16 cellular contexts compared by ENCODE assay signal in the genomic region with DNA sequence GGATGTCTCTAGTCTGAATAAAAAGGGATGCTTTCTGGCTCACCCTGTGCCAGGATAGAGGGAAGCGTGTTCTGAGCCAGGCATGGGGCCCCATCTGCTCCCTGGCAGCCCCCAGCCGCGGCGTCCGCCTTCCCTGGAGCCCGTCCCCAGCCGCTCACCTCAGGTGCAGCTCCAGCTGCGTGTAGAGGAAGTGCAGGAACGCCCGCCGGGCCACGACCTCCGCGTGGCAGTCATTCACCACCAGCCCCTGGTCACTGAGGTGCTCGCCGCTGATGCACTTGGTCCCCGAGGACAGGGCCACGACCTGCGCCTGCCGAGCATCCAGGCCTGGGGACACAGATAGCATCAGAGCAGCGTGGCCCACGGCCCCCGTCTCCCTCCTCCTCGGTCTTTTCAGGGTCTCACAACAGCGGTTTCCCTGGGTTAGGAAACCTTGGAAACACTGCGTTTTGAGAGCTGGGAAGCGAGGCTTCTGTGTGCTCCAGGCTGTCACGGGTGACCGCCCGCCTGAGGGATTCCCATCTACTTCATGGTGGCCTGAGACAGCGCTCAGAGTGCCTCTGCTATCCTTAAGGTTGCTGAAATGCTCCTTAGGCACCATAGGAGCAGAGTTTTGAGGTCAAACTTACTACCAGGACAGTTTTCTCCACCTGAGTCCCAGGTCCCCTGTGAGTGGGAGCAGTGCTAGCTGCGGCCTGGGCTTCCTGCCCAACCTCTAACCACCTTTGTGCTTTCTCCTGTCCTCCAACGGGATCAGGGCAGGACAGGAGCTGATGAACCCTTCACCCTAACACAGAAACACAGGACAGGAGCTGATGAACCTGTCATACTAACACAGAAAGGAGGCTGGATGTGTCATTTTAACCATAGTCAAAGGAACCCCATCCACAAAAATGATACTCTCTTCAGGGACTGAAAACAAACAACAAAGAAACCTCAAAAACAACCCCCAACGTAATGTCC.
DNase-seq lines count a peak whose midpoint lies in the region; ATAC-seq, FAIRE-seq and TF ChIP-seq lines count a peak whose summit lies in the region.
"Had no signal": no experiment of that assay in that cellular context is flagged by ENCODE, and none has a peak within 500 bp of the region (broad histone marks: within the 10 kb centered on the region; RNA-seq: fewer than 3 reads in every experiment).

No MANE protein-coding gene starts in this region.

- H3K4me3 Mint-ChIP-seq in WTC11 (no peak overlapping the region), progenitor cell of endocrine pancreas (ENCODE audit: low read depth) (no peak overlapping the region)
- H3K4me3 Mint-ChIP-seq: HFFc6 had no signal

- in situ Hi-C loops in HepG2 (cut with HindIII; ENCODE audit: extremely low pct_ligation_motif_present, low pct_unique_long_range_greater_than_20kb): no loop called here

- TF ChIP-seq CTCF in WTC11 (IDR thresholded peaks at IDR 0.05): no peak
- TF ChIP-seq CTCF in HepG2 (CRISPR knock-in tag; IDR thresholded peaks at IDR 0.05): no peak
- no peak for TF ChIP-seq CTCF in progenitor cell of endocrine pancreas (IDR thresholded peaks at IDR 0.05; ENCODE audit: unreplicated experiment)

- POLR2A ChIA-PET in WTC11 (lab: Charles Lee) (no interaction called here), HepG2 (lab: Yijun Ruan, JAX) (no interaction called here)

- ATAC-seq in WTC11: no peak
- ATAC-seq in HepG2: peak; percentile 23; the same call in 2 of the 3 replicates

- no peak overlapping the region for H3K27ac ChIP-seq in HepG2 (ENCODE audit: extremely low read length, insufficient read depth, low read length)
- H3K27ac ChIP-seq: A549, GM23248 had no signal

- no peak overlapping the region for H3K4me3 ChIP-seq in HepG2 (replicated peaks in 1 of 3; ENCODE audit: insufficient read depth in 1 of 3, low read depth in 2 of 3, low read length in 3 of 3)
- H3K4me3 ChIP-seq: A549, GM23248 had no signal

- H3K36me3 Mint-ChIP-seq in WTC11: peaks cover 2% of the 10 kb centered on the region
- no peaks in the 10 kb centered on the region for H3K36me3 Mint-ChIP-seq in progenitor cell of endocrine pancreas (ENCODE audit: insufficient read depth)

- H3K9me3 Mint-ChIP-seq in WTC11 (peaks cover 3% of the 10 kb centered on the region), progenitor cell of endocrine pancreas (ENCODE audit: low read depth) (no peaks in the 10 kb centered on the region)

- H3K36me3 ChIP-seq in HepG2 (replicated peaks in 1 of 2; ENCODE audit: control insufficient read depth in 1 of 2, insufficient read depth in 2 of 2, low read length in 2 of 2): no peaks in the 10 kb centered on the region

- peaks cover 2% of the 10 kb centered on the region; the same call in 1 of the 2 replicates for H4K20me1 ChIP-seq in HepG2 (ENCODE audit: insufficient read depth, low read length)

- peak; percentile 36 for DNase-seq in D341Med (ENCODE audit: low spot score)
- no peak for DNase-seq in WTC11 (ENCODE audit: low spot score)
- no peak for DNase-seq in HepG2 (ENCODE audit: low spot score)
- no peak for DNase-seq in progenitor cell of endocrine pancreas (ENCODE audit: low spot score, unreplicated experiment)
- no peak for DNase-seq in NCI-H1436 treated with DMSO at 0.1 percent for 48 hours (lab: John Stamatoyannopoulos, UW)
- DNase-seq in HT-29 (ENCODE audit: low spot score): no peak
- no peak for DNase-seq in HuH-7.5 (ENCODE audit: low spot score)
- DNase-seq: DMS79, GM23248, HFFc6, KG1, NCI-H1092 treated with DMSO at 0.1 percent for 48 hours, SHP77 treated with DMSO at 0.1 percent for 48 hours had no signal

- H3K4me1 Mint-ChIP-seq in WTC11: peaks cover 31% of the 10 kb centered on the region
- peaks cover 2% of the 10 kb centered on the region for H3K4me1 Mint-ChIP-seq in progenitor cell of endocrine pancreas (ENCODE audit: low read depth)

- no TSS peak for BruUV-seq in HepG2 (replicated peaks; lab: Mats Ljungman, UMichigan)

- H3K27me3 ChIP-seq in HepG2 (ENCODE audit: control insufficient read depth in 1 of 2, insufficient read depth in 2 of 2, low read length in 2 of 2): peaks cover 6 to 48% of the 10 kb centered on the region in 2 experiments

- H3K9ac ChIP-seq in HepG2 (ENCODE audit: insufficient read depth, low read depth, low read length): no peak overlapping the region
- H3K9ac ChIP-seq: GM23248 had no signal

- H3K27me3 Mint-ChIP-seq in WTC11 (ENCODE audit: low read depth) (0 out of 2 replicates have a peak, but pooled peaks cover 4% of the 10 kb centered on the region), progenitor cell of endocrine pancreas (peaks cover 3% of the 10 kb centered on the region)

- FAIRE-seq in HepG2 (lab: Jason Lieb, UNC): no peak
- FAIRE-seq: A549, G401.6, GM12891 had no signal

- CTCF ChIA-PET in WTC11 (lab: Charles Lee): interaction anchor here (1.7 to 3.2 kb wide), 5 partner anchors 13 to 132 kb away, joined by 5 to 32 read pairs (median 9); no protein-coding TSS in a partner anchor
- CTCF ChIA-PET in HepG2 (lab: Yijun Ruan, JAX; ENCODE audit: low intra/inter-chr PET ratio, low total read pairs): no interaction called here

- WGBS in HepG2 (ENCODE audit: low lambda C conversion rate): 24% methylated on average over 9 of the region's 34 CpGs

- no peak for TF ChIP-seq RAD21 in HepG2 (CRISPR knock-in tag; IDR thresholded peaks at IDR 0.05)

- no peaks in the 10 kb centered on the region for H3K9me3 ChIP-seq in HepG2 (ENCODE audit: low read length)
- H3K9me3 ChIP-seq: A549 had no signal

- no peak overlapping the region for H2AFZ ChIP-seq in HepG2 (ENCODE audit: low read length)
- H2AFZ ChIP-seq: GM23248 had no signal

- H3K79me2 ChIP-seq in HepG2 (ENCODE audit: insufficient read depth, low read length): no peaks in the 10 kb centered on the region

- intact Hi-C loops in HepG2 (cut with micrococcal nuclease; ENCODE audit: unreplicated experiment): no loop called here

- no peak overlapping the region for H3K4me2 ChIP-seq in HepG2 (ENCODE audit: low read depth, low read length)
- H3K4me2 ChIP-seq: A549 had no signal

- no peaks in the 10 kb centered on the region for H3K4me1 ChIP-seq in HepG2 (ENCODE audit: insufficient read depth, low read length)
- H3K4me1 ChIP-seq: A549 had no signal

- TF ChIP-seq POLR2A in HepG2 (IDR thresholded peaks at IDR 0.05; ENCODE audit: insufficient read depth in 1 of 2, low read depth in 2 of 2, low read length in 2 of 2): no peak

- TF ChIP-seq EP300 in HepG2 (IDR thresholded peaks at IDR 0.05; ENCODE audit: low read depth in 2 of 2, low read length in 2 of 2) (no peak), HepG2 (CRISPR knock-in tag; IDR thresholded peaks at IDR 0.05; ENCODE audit: borderline replicate concordance) (no peak)

- H3K27ac Mint-ChIP-seq in WTC11 (peak overlapping the region; percentile 17), progenitor cell of endocrine pancreas (peak overlapping the region; percentile 76)
- H3K27ac Mint-ChIP-seq: HFFc6 had no signal

TF ChIP-seq in WTC11, 78 proteins besides CTCF, POLR2A, EP300 and RAD21:
- TF ChIP-seq, protein P1, sequence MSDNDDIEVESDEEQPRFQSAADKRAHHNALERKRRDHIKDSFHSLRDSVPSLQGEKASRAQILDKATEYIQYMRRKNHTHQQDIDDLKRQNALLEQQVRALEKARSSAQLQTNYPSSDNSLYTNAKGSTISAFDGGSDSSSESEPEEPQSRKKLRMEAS (CRISPR knock-in tag; IDR thresholded peaks at IDR 0.05): 0 out of 2 replicates have a peak, but pooled peaks have one; percentile 17
- no peak for TF ChIP-seq IRF2 (CRISPR knock-in tag; IDR thresholded peaks at IDR 0.05; ENCODE audit: borderline replicate concordance, low read depth)

TF ChIP-seq in HepG2, 621 proteins besides CTCF, POLR2A, EP300 and RAD21 (continues in another document):
- TF ChIP-seq, protein P2, sequence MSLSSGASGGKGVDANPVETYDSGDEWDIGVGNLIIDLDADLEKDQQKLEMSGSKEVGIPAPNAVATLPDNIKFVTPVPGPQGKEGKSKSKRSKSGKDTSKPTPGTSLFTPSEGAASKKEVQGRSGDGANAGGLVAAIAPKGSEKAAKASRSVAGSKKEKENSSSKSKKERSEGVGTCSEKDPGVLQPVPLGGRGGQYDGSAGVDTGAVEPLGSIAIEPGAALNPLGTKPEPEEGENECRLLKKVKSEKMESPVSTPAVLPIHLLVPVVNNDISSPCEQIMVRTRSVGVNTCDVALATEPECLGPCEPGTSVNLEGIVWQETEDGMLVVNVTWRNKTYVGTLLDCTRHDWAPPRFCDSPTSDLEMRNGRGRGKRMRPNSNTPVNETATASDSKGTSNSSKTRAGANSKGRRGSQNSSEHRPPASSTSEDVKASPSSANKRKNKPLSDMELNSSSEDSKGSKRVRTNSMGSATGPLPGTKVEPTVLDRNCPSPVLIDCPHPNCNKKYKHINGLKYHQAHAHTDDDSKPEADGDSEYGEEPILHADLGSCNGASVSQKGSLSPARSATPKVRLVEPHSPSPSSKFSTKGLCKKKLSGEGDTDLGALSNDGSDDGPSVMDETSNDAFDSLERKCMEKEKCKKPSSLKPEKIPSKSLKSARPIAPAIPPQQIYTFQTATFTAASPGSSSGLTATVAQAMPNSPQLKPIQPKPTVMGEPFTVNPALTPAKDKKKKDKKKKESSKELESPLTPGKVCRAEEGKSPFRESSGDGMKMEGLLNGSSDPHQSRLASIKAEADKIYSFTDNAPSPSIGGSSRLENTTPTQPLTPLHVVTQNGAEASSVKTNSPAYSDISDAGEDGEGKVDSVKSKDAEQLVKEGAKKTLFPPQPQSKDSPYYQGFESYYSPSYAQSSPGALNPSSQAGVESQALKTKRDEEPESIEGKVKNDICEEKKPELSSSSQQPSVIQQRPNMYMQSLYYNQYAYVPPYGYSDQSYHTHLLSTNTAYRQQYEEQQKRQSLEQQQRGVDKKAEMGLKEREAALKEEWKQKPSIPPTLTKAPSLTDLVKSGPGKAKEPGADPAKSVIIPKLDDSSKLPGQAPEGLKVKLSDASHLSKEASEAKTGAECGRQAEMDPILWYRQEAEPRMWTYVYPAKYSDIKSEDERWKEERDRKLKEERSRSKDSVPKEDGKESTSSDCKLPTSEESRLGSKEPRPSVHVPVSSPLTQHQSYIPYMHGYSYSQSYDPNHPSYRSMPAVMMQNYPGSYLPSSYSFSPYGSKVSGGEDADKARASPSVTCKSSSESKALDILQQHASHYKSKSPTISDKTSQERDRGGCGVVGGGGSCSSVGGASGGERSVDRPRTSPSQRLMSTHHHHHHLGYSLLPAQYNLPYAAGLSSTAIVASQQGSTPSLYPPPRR (CRISPR knock-in tag; IDR thresholded peaks at IDR 0.05; ENCODE audit: borderline replicate concordance): no peak
- TF ChIP-seq, protein P3, sequence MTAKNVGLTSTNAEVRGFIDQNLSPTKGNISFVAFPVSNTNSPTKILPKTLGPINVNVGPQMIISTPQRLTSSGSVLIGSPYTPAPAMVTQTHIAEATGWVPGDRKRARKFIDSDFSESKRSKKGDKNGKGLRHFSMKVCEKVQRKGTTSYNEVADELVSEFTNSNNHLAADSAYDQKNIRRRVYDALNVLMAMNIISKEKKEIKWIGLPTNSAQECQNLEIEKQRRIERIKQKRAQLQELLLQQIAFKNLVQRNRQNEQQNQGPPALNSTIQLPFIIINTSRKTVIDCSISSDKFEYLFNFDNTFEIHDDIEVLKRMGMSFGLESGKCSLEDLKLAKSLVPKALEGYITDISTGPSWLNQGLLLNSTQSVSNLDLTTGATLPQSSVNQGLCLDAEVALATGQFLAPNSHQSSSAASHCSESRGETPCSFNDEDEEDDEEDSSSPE (CRISPR knock-in tag; IDR thresholded peaks at IDR 0.05): no peak
- no peak for TF ChIP-seq ZNF350 (CRISPR knock-in tag; IDR thresholded peaks at IDR 0.05; ENCODE audit: borderline replicate concordance, low read depth)
